8 cellular contexts compared by ENCODE assay signal in genomic region chr20:52972190-52972937, GRCh38.
DNase-seq lines count a peak whose midpoint lies in the region; ATAC-seq and TF ChIP-seq lines count a peak whose summit lies in the region.

Gene TSHZ2, plus strand, starts transcription at chr20:52972358. Its CDS starts 936 bp downstream, at chr20:52973294.

- H3K27ac ChIP-seq in tibial artery: peak within 1 kb of the TSS; percentile 47 to 60

- H3K4me3 ChIP-seq in tibial artery: peak within 1 kb of the TSS; percentile 45 to 49

- no peaks in the 10 kb centered on the region for H3K36me3 ChIP-seq in tibial artery

- peaks cover 2% of the 10 kb centered on the region for H3K36me3 Mint-ChIP-seq in nephron progenitor cell (ENCODE audit: low read depth)

- H3K4me3 Mint-ChIP-seq in nephron progenitor cell: peak within 1 kb of the TSS; percentile 97

- ATAC-seq in HG03565 (IDR thresholded peaks at IDR 0.05; ENCODE audit: unreplicated experiment): no peak

- TF ChIP-seq CTCF in nephron progenitor cell (IDR thresholded peaks at IDR 0.05) (no peak), tibial artery (IDR thresholded peaks at IDR 0.05) (no peak)

- peaks cover 45% of the 10 kb centered on the region for H3K4me1 Mint-ChIP-seq in nephron progenitor cell

- H3K9me3 ChIP-seq in tibial artery: no peaks in the 10 kb centered on the region

- H3K9me3 Mint-ChIP-seq in nephron progenitor cell: peaks cover 13% of the 10 kb centered on the region

- H3K4me1 ChIP-seq in tibial artery: peaks cover 0 to 8% (median 4%) of the 10 kb centered on the region in 4 donors

- peaks cover 0 to 14% of the 10 kb centered on the region in 2 donors for H3K27me3 ChIP-seq in tibial artery

- no peaks in the 10 kb centered on the region for H3K27me3 Mint-ChIP-seq in nephron progenitor cell (ENCODE audit: low read depth, poor library complexity)

- intact Hi-C loops in tibial artery (cut with DNase I; ENCODE audit: low total_unique reads): no loop called here

- H3K27ac Mint-ChIP-seq in nephron progenitor cell: peak within 1 kb of the TSS; percentile 99

- DNase-seq in D341Med (ENCODE audit: low spot score) (peak; percentile 36), NCI-H748 treated with DMSO at 0.1 percent for 48 hours (lab: John Stamatoyannopoulos, UW) (peak; percentile 28), activated T-cell treated with anti-CD3 and anti-CD28 coated beads for 24 hours (ENCODE audit: low read depth) (peak; percentile 40), fibroblast of gingiva (ENCODE audit: low read depth) (peak; percentile 18), nephron progenitor cell (peak; percentile 74), tibial artery (peak; percentile 69 to 75), SIG-M5 (lab: John Stamatoyannopoulos, UW) (no peak)
